ENCODE assay signal across 21 cellular contexts in the genomic region with DNA sequence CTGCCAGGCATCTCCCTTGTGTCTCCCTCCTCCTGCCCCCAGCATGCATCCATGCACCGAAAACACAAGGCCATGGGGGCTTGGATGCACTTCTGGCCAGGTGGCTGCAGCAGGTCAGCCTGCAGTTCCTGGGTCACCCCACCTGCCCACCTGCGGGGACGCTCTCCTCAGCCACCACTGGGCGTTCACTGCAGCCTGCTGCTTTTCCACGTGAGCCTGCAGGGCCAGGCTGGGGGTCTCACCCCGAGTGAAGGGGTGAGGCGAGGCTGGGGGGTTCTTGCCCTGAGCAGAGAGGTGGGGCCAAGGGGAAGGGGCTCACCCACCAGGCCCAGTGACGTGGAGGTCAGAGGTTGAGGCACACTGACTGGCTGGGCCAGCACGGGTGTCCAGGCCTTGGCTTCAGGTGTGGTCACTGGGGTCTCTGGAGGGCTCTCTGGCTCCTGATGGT.
DNase-seq lines count a peak whose midpoint lies in the region; ATAC-seq, FAIRE-seq and TF ChIP-seq lines count a peak whose summit lies in the region.
"Had no signal": no experiment of that assay in that cellular context is flagged by ENCODE, and none has a peak within 500 bp of the region (broad histone marks: within the 10 kb centered on the region; RNA-seq: fewer than 3 reads in every experiment).

No MANE protein-coding gene starts in this region.

- H3K27ac Mint-ChIP-seq in activated naive CD8-positive, alpha-beta T cell treated with anti-CD3 and anti-CD28 coated beads, Interleukin-2, amount 10 ng/mL, durations not matched to agents 7 days and 5 days: no peak overlapping the region
- H3K27ac Mint-ChIP-seq in activated naive CD8-positive, alpha-beta T cell treated with anti-CD3 and anti-CD28 coated beads for 36 hours: no peak overlapping the region
- H3K27ac Mint-ChIP-seq in endodermal cell: no peak overlapping the region
- no peak overlapping the region for H3K27ac Mint-ChIP-seq in stimulated activated effector memory CD8-positive, alpha-beta T cell treated with anti-CD3 and anti-CD28 coated beads, Interleukin-12 subunit alpha, Interleukin-12 subunit beta, amount 100 ng/mL, for 72 hours
- H3K27ac Mint-ChIP-seq: activated CD4-positive, alpha-beta T cell treated with anti-CD3 and anti-CD28 coated beads, Interleukin-2, amount 10 ng/mL, durations not matched to agents 7 days and 5 days had no signal

- FAIRE-seq in GM12892 (lab: Jason Lieb, UNC): no peak
- FAIRE-seq: GM12878, H54 had no signal

- H3K27ac ChIP-seq in endodermal cell (ENCODE audit: low read depth, low read length) (no peak overlapping the region), RWPE1 (no peak overlapping the region)
- H3K27ac ChIP-seq: SJSA1 had no signal

- no peak overlapping the region for H3K4me3 ChIP-seq in endodermal cell (ENCODE audit: low read length)
- H3K4me3 ChIP-seq: GM12878, SJSA1 had no signal

- H3K4me1 Mint-ChIP-seq in activated naive CD8-positive, alpha-beta T cell treated with anti-CD3 and anti-CD28 coated beads, Interleukin-2, amount 10 ng/mL, durations not matched to agents 7 days and 5 days: peaks cover 9% of the 10 kb centered on the region
- H3K4me1 Mint-ChIP-seq in activated naive CD8-positive, alpha-beta T cell treated with anti-CD3 and anti-CD28 coated beads for 36 hours: peaks cover 10% of the 10 kb centered on the region
- peaks cover 2% of the 10 kb centered on the region for H3K4me1 Mint-ChIP-seq in endodermal cell
- H3K4me1 Mint-ChIP-seq in stimulated activated effector memory CD8-positive, alpha-beta T cell treated with anti-CD3 and anti-CD28 coated beads, Interleukin-12 subunit alpha, Interleukin-12 subunit beta, amount 100 ng/mL, for 72 hours: peaks cover 15% of the 10 kb centered on the region

- H3K9ac ChIP-seq in endodermal cell (ENCODE audit: extremely low read depth, low read length, poor library complexity, severe bottlenecking): no peak overlapping the region

- no peaks in the 10 kb centered on the region for H3K9me3 ChIP-seq in endodermal cell (ENCODE audit: control insufficient read depth, low read length)
- H3K9me3 ChIP-seq: SJSA1 had no signal

- POLR2A ChIA-PET in activated naive CD8-positive, alpha-beta T cell treated with anti-CD3 and anti-CD28 coated beads, Interleukin-2, amount 10 ng/mL, durations not matched to agents 7 days and 5 days (lab: Charles Lee): no interaction called here
- POLR2A ChIA-PET in RWPE1 (lab: Yijun Ruan, JAX; ENCODE audit: low non-redundant PET): no interaction called here

- H3K27me3 ChIP-seq in endodermal cell (ENCODE audit: control insufficient read depth, insufficient read depth, low read length, poor library complexity, severe bottlenecking): peaks cover 23% of the 10 kb centered on the region
- H3K27me3 ChIP-seq: SJSA1 had no signal

- TF ChIP-seq CTCF in endodermal cell (conservative IDR thresholded peaks at IDR 0.05) (no peak), RWPE1 (conservative IDR thresholded peaks at IDR 0.05; ENCODE audit: low read depth) (no peak)

- 89 to 100% methylated on average over 3 to 9 of the region's 9 CpGs for WGBS in endodermal cell (ENCODE audit: insufficient coverage in 1 of 2, insufficient read length in 1 of 2), 2 experiments

- DNase-seq in activated naive CD8-positive, alpha-beta T cell treated with anti-CD3 and anti-CD28 coated beads, Interleukin-2, amount 10 ng/mL, durations not matched to agents 7 days and 5 days: peak; percentile 24
- DNase-seq in activated naive CD8-positive, alpha-beta T cell treated with anti-CD3 and anti-CD28 coated beads for 36 hours: no peak
- peak; percentile 13 for DNase-seq in GM12892 (ENCODE audit: insufficient read length)
- DNase-seq in endodermal cell: peak; percentile 35
- peak; percentile 1 to 46 for DNase-seq in stimulated activated effector memory CD8-positive, alpha-beta T cell treated with anti-CD3 and anti-CD28 coated beads, Interleukin-12 subunit alpha, Interleukin-12 subunit beta, amount 100 ng/mL, for 72 hours (ENCODE audit: low spot score in 2 of 2)
- no peak for DNase-seq in NCI-H526 (lab: John Stamatoyannopoulos, UW)
- DNase-seq in RWPE1 (ENCODE audit: low spot score): no peak
- DNase-seq: activated CD4-positive, alpha-beta T cell treated with anti-CD3 and anti-CD28 coated beads, Interleukin-2, amount 10 ng/mL, durations not matched to agents 7 days and 5 days; amygdala; cerebellar nuclear complex; GDM1; hippocampal formation; kidney glomerular epithelial cell; midbrain; NCI-H1092 treated with DMSO at 0.1 percent for 48 hours; NCI-H69; stimulated activated CD4-positive, alpha-beta T cell treated with anti-CD3 and anti-CD28 coated beads, Interleukin-2, amount 100 ng/mL, for 48 hours had no signal

- no peak for ATAC-seq in activated naive CD8-positive, alpha-beta T cell treated with anti-CD3 and anti-CD28 coated beads, Interleukin-2, amount 10 ng/mL, durations not matched to agents 7 days and 5 days (ENCODE audit: low read depth)
- ATAC-seq in stimulated activated effector memory CD8-positive, alpha-beta T cell treated with anti-CD3 and anti-CD28 coated beads, Interleukin-12 subunit alpha, Interleukin-12 subunit beta, amount 100 ng/mL, for 72 hours: no peak
- ATAC-seq in HG02678 (IDR thresholded peaks at IDR 0.05; ENCODE audit: unreplicated experiment): no peak
- ATAC-seq: GM12878 had no signal

- TF ChIP-seq POLR2A in GM12892 (IDR thresholded peaks at IDR 0.05; ENCODE audit: low read depth, low read length): no peak

- H3K9me3 Mint-ChIP-seq in activated naive CD8-positive, alpha-beta T cell treated with anti-CD3 and anti-CD28 coated beads, Interleukin-2, amount 10 ng/mL, durations not matched to agents 7 days and 5 days: no peaks in the 10 kb centered on the region
- no peaks in the 10 kb centered on the region for H3K9me3 Mint-ChIP-seq in activated naive CD8-positive, alpha-beta T cell treated with anti-CD3 and anti-CD28 coated beads for 36 hours
- H3K9me3 Mint-ChIP-seq in endodermal cell: no peaks in the 10 kb centered on the region
- H3K9me3 Mint-ChIP-seq in stimulated activated effector memory CD8-positive, alpha-beta T cell treated with anti-CD3 and anti-CD28 coated beads, Interleukin-12 subunit alpha, Interleukin-12 subunit beta, amount 100 ng/mL, for 72 hours: no peaks in the 10 kb centered on the region
- H3K9me3 Mint-ChIP-seq: activated CD4-positive, alpha-beta T cell treated with anti-CD3 and anti-CD28 coated beads, Interleukin-2, amount 10 ng/mL, durations not matched to agents 7 days and 5 days had no signal

- no peaks in the 10 kb centered on the region for H3K36me3 Mint-ChIP-seq in activated naive CD8-positive, alpha-beta T cell treated with anti-CD3 and anti-CD28 coated beads, Interleukin-2, amount 10 ng/mL, durations not matched to agents 7 days and 5 days
- no peaks in the 10 kb centered on the region for H3K36me3 Mint-ChIP-seq in activated naive CD8-positive, alpha-beta T cell treated with anti-CD3 and anti-CD28 coated beads for 36 hours
- no peaks in the 10 kb centered on the region for H3K36me3 Mint-ChIP-seq in endodermal cell (ENCODE audit: low read depth)
- H3K36me3 Mint-ChIP-seq in stimulated activated effector memory CD8-positive, alpha-beta T cell treated with anti-CD3 and anti-CD28 coated beads, Interleukin-12 subunit alpha, Interleukin-12 subunit beta, amount 100 ng/mL, for 72 hours: no peaks in the 10 kb centered on the region

- H3K4me1 ChIP-seq in endodermal cell (ENCODE audit: control insufficient read depth, insufficient read depth, low read length): peaks cover 4% of the 10 kb centered on the region

- CTCF ChIA-PET in RWPE1 (lab: Yijun Ruan, JAX): interaction anchor here (0.5 to 1.4 kb wide), 3 partner anchors 8 to 89 kb away, joined by 3 to 4 read pairs (median 3); no protein-coding TSS in a partner anchor

- peaks cover 7% of the 10 kb centered on the region for H3K27me3 Mint-ChIP-seq in activated naive CD8-positive, alpha-beta T cell treated with anti-CD3 and anti-CD28 coated beads, Interleukin-2, amount 10 ng/mL, durations not matched to agents 7 days and 5 days
- no peaks in the 10 kb centered on the region for H3K27me3 Mint-ChIP-seq in activated naive CD8-positive, alpha-beta T cell treated with anti-CD3 and anti-CD28 coated beads for 36 hours
- peaks cover 14% of the 10 kb centered on the region for H3K27me3 Mint-ChIP-seq in endodermal cell (ENCODE audit: insufficient read depth)

- no peak overlapping the region for H3K4me3 Mint-ChIP-seq in activated naive CD8-positive, alpha-beta T cell treated with anti-CD3 and anti-CD28 coated beads, Interleukin-2, amount 10 ng/mL, durations not matched to agents 7 days and 5 days
- no peak overlapping the region for H3K4me3 Mint-ChIP-seq in activated naive CD8-positive, alpha-beta T cell treated with anti-CD3 and anti-CD28 coated beads for 36 hours
- no peak overlapping the region for H3K4me3 Mint-ChIP-seq in endodermal cell
- no peak overlapping the region for H3K4me3 Mint-ChIP-seq in stimulated activated effector memory CD8-positive, alpha-beta T cell treated with anti-CD3 and anti-CD28 coated beads, Interleukin-12 subunit alpha, Interleukin-12 subunit beta, amount 100 ng/mL, for 72 hours
- H3K4me3 Mint-ChIP-seq: activated CD4-positive, alpha-beta T cell treated with anti-CD3 and anti-CD28 coated beads, Interleukin-2, amount 10 ng/mL, durations not matched to agents 7 days and 5 days had no signal

- no peaks in the 10 kb centered on the region for H3K36me3 ChIP-seq in endodermal cell (ENCODE audit: control insufficient read depth, insufficient read depth, low read length)
- H3K36me3 ChIP-seq: SJSA1 had no signal

Comparison
In these comparisons a context has a peak if more than half of its experiments do, and no peak if none do; other contexts are left out.
1. DNase-seq: peak in activated naive CD8-positive, alpha-beta T cell treated with anti-CD3 and anti-CD28 coated beads, Interleukin-2, amount 10 ng/mL, durations not matched to agents 7 days and 5 days (single experiment), GM12892 (single experiment), endodermal cell (single experiment) and stimulated activated effector memory CD8-positive, alpha-beta T cell treated with anti-CD3 and anti-CD28 coated beads, Interleukin-12 subunit alpha, Interleukin-12 subunit beta, amount 100 ng/mL, for 72 hours (2 of 2); none in activated naive CD8-positive, alpha-beta T cell treated with anti-CD3 and anti-CD28 coated beads for 36 hours (single experiment), NCI-H526 (0 of 2) and RWPE1 (single experiment).